ENCODE assay signal across 8 cellular contexts in genomic region chr6:135497412-135498177, GRCh38. TPM values are rescaled to one million over a fixed set of nuclear protein-coding genes. Genes with fewer than 3 reads are reported as not detected.
DNase-seq lines count a peak whose midpoint lies in the region; ATAC-seq and TF ChIP-seq lines count a peak whose summit lies in the region.

TSS of gene AHI1 (minus strand) at chr6:135497740. CDS start at chr6:135492237, 5,503 bp downstream.

- H3K4me1 ChIP-seq in GM23338 (ENCODE audit: insufficient read depth) (peaks cover 15% of the 10 kb centered on the region), Karpas-422 (ENCODE audit: low read length) (peaks cover 21% of the 10 kb centered on the region)

- H3K36me3 Mint-ChIP-seq in GM23338 (ENCODE audit: low read depth) (peaks cover 6% of the 10 kb centered on the region), nephron progenitor cell (ENCODE audit: low read depth) (peaks cover 28% of the 10 kb centered on the region)
- H3K36me3 Mint-ChIP-seq in activated T-helper 17 cell treated with anti-CD3 and anti-CD28 coated beads, Interleukin-2, amount 50 U/mL, for 72 hours (ENCODE audit: low read depth): peaks cover 31% of the 10 kb centered on the region
- H3K36me3 Mint-ChIP-seq in stimulated activated naive CD8-positive, alpha-beta T cell treated with anti-CD3 and anti-CD28 coated beads, Interleukin-15, Interleukin-2, amounts not matched to agents 100 ng/mL and 50 ng/mL, for 24 hours (ENCODE audit: low read depth): peaks cover 35% of the 10 kb centered on the region

- no peaks in the 10 kb centered on the region for H4K20me1 ChIP-seq in GM23338 (replicated peaks; ENCODE audit: insufficient read depth)
- no peaks in the 10 kb centered on the region for H4K20me1 ChIP-seq in Karpas-422 (ENCODE audit: insufficient read depth, low read depth, low read length)

- H3K9me3 Mint-ChIP-seq in GM23338 (no peaks in the 10 kb centered on the region), nephron progenitor cell (no peaks in the 10 kb centered on the region)
- no peaks in the 10 kb centered on the region for H3K9me3 Mint-ChIP-seq in activated T-helper 17 cell treated with anti-CD3 and anti-CD28 coated beads, Interleukin-2, amount 50 U/mL, for 72 hours
- no peaks in the 10 kb centered on the region for H3K9me3 Mint-ChIP-seq in stimulated activated naive CD8-positive, alpha-beta T cell treated with anti-CD3 and anti-CD28 coated beads, Interleukin-15, Interleukin-2, amounts not matched to agents 100 ng/mL and 50 ng/mL, for 24 hours

- H3K27ac ChIP-seq in GM23338 (ENCODE audit: low read depth) (peak within 1 kb of the TSS; percentile 86), Karpas-422 (ENCODE audit: low read length) (peak within 1 kb of the TSS; percentile 38)

- ATAC-seq in GM23338: peak; percentile 96
- peak; percentile 87 for ATAC-seq in activated T-helper 17 cell treated with anti-CD3 and anti-CD28 coated beads, Interleukin-2, amount 50 U/mL, for 72 hours (replicated peaks)

- H2AFZ ChIP-seq in GM23338 (peak within 1 kb of the TSS; percentile 85), Karpas-422 (ENCODE audit: low read length) (peak within 1 kb of the TSS; percentile 93)

- H3K79me2 ChIP-seq in GM23338 (replicated peaks; ENCODE audit: insufficient read depth) (peaks cover 42% of the 10 kb centered on the region), Karpas-422 (ENCODE audit: low read length) (peaks cover 39% of the 10 kb centered on the region)

- no peaks in the 10 kb centered on the region for H3K36me3 ChIP-seq in GM23338 (ENCODE audit: insufficient read depth)
- 0 out of 2 replicates have a peak, but pooled peaks cover 4% of the 10 kb centered on the region for H3K36me3 ChIP-seq in Karpas-422 (ENCODE audit: insufficient read depth, low read length)

- H3K9me2 ChIP-seq in GM23338 (ENCODE audit: insufficient read depth): no peaks in the 10 kb centered on the region
- no peaks in the 10 kb centered on the region for H3K9me2 ChIP-seq in Karpas-422 (replicated peaks; ENCODE audit: insufficient read depth, low read length)

- TF ChIP-seq CTCF in GM23338 (conservative IDR thresholded peaks at IDR 0.05; ENCODE audit: low read depth in 2 of 2) (no peak; a peak in 1 of 4 replicates), fibroblast of the aortic adventitia (IDR thresholded peaks at IDR 0.05; ENCODE audit: insufficient read depth, low read length) (no peak), nephron progenitor cell (IDR thresholded peaks at IDR 0.05) (no peak)

- peak within 1 kb of the TSS; percentile 80 for H3K4me3 ChIP-seq in GM23338
- peak within 1 kb of the TSS; percentile 75 for H3K4me3 ChIP-seq in Karpas-422 (ENCODE audit: low read length)
- H3K4me3 ChIP-seq in fibroblast of the aortic adventitia (ENCODE audit: low read depth, low read length): peak within 1 kb of the TSS; percentile 85

- H3K4me2 ChIP-seq in GM23338 (peak within 1 kb of the TSS; percentile 77), Karpas-422 (ENCODE audit: low read depth, low read length, poor library complexity, severe bottlenecking) (peak within 1 kb of the TSS; percentile 79)

- peak; percentile 96 for DNase-seq in ELR (ENCODE audit: low read depth)
- DNase-seq in GM23338 (ENCODE audit: low spot score): peak; percentile 95
- DNase-seq in Karpas-422: peak; percentile 95
- DNase-seq in RPMI8226: peak; percentile 93
- peak; percentile 89 for DNase-seq in fibroblast of the aortic adventitia (ENCODE audit: low read depth)
- DNase-seq in nephron progenitor cell: peak; percentile 95

- H3K27ac Mint-ChIP-seq in GM23338: peak within 1 kb of the TSS; percentile 48
- H3K27ac Mint-ChIP-seq in activated T-helper 17 cell treated with anti-CD3 and anti-CD28 coated beads, Interleukin-2, amount 50 U/mL, for 72 hours: no peak within 1 kb of the TSS
- H3K27ac Mint-ChIP-seq in nephron progenitor cell: peak within 1 kb of the TSS; percentile 83
- H3K27ac Mint-ChIP-seq in stimulated activated naive CD8-positive, alpha-beta T cell treated with anti-CD3 and anti-CD28 coated beads, Interleukin-15, Interleukin-2, amounts not matched to agents 100 ng/mL and 50 ng/mL, for 24 hours: peak within 1 kb of the TSS; percentile 50

- H3K27me3 ChIP-seq in GM23338 (ENCODE audit: insufficient read depth): no peaks in the 10 kb centered on the region
- no peaks in the 10 kb centered on the region for H3K27me3 ChIP-seq in Karpas-422 (ENCODE audit: low read length)

- H3K4me1 Mint-ChIP-seq in GM23338 (peaks cover 4% of the 10 kb centered on the region; the same call in 2 of the 3 replicates), nephron progenitor cell (peaks cover 19% of the 10 kb centered on the region)
- H3K4me1 Mint-ChIP-seq in activated T-helper 17 cell treated with anti-CD3 and anti-CD28 coated beads, Interleukin-2, amount 50 U/mL, for 72 hours: peaks cover 5% of the 10 kb centered on the region
- peaks cover 25% of the 10 kb centered on the region for H3K4me1 Mint-ChIP-seq in stimulated activated naive CD8-positive, alpha-beta T cell treated with anti-CD3 and anti-CD28 coated beads, Interleukin-15, Interleukin-2, amounts not matched to agents 100 ng/mL and 50 ng/mL, for 24 hours (ENCODE audit: low read depth)

- H3K9me3 ChIP-seq in Karpas-422 (ENCODE audit: low read length): no peaks in the 10 kb centered on the region

- H3K9ac ChIP-seq in Karpas-422 (ENCODE audit: low read length): peak within 1 kb of the TSS; percentile 77

- H3K27me3 Mint-ChIP-seq in GM23338 (ENCODE audit: insufficient read depth, low read depth, poor library complexity) (peaks cover 2% of the 10 kb centered on the region), nephron progenitor cell (ENCODE audit: low read depth, poor library complexity) (no peaks in the 10 kb centered on the region)
- H3K27me3 Mint-ChIP-seq in activated T-helper 17 cell treated with anti-CD3 and anti-CD28 coated beads, Interleukin-2, amount 50 U/mL, for 72 hours: no peaks in the 10 kb centered on the region
- H3K27me3 Mint-ChIP-seq in stimulated activated naive CD8-positive, alpha-beta T cell treated with anti-CD3 and anti-CD28 coated beads, Interleukin-15, Interleukin-2, amounts not matched to agents 100 ng/mL and 50 ng/mL, for 24 hours: no peaks in the 10 kb centered on the region

- no peaks in the 10 kb centered on the region for H3F3A ChIP-seq in GM23338 (replicated peaks; ENCODE audit: low read depth)

- H3K4me3 Mint-ChIP-seq in GM23338 (no peak within 1 kb of the TSS; the same call in 2 of the 3 replicates), nephron progenitor cell (no peak within 1 kb of the TSS)
- no peak within 1 kb of the TSS for H3K4me3 Mint-ChIP-seq in activated T-helper 17 cell treated with anti-CD3 and anti-CD28 coated beads, Interleukin-2, amount 50 U/mL, for 72 hours
- no peak within 1 kb of the TSS for H3K4me3 Mint-ChIP-seq in stimulated activated naive CD8-positive, alpha-beta T cell treated with anti-CD3 and anti-CD28 coated beads, Interleukin-15, Interleukin-2, amounts not matched to agents 100 ng/mL and 50 ng/mL, for 24 hours

TF ChIP-seq in GM23338, 12 proteins besides CTCF, POLR2A, EP300 and RAD21:
- peak; percentile 94 for TF ChIP-seq CREB1 (CRISPR knock-in tag; IDR thresholded peaks at IDR 0.05; ENCODE audit: low read depth)
- TF ChIP-seq POLR2AphosphoS5 (IDR thresholded peaks at IDR 0.05; ENCODE audit: low read depth): peak; percentile 93
- TF ChIP-seq ZNF114 (CRISPR knock-in tag; IDR thresholded peaks at IDR 0.05): no peak
- peak; percentile 21; the same call in 1 of the 2 replicates for TF ChIP-seq ETS1 (IDR thresholded peaks at IDR 0.05)
- no peak for TF ChIP-seq ZNF331 (CRISPR knock-in tag; IDR thresholded peaks at IDR 0.05; ENCODE audit: low read depth)

RNA-seq across cellular contexts. Expression of gene AHI1, which starts in this region (rescaled TPM):
- total RNA-seq in GM23338 (2014; rRNA removed; shearing (Covaris generic)): 17.5 and 19.8 TPM in 2 replicates
- 52.4 and 72.9 TPM in 2 replicates for polyA plus RNA-seq in GM23338 (2016; fragmentation: Nextera tagmentation; extraction: Ambion mirVana)
- 9.5 and 14.1 TPM in 2 replicates for total RNA-seq in Karpas-422 (2014; rRNA removed; shearing (Covaris generic); ENCODE audit: low replicate concordance)
- total RNA-seq in activated T-helper 17 cell treated with anti-CD3 and anti-CD28 coated beads, Interleukin-2, amount 50 U/mL, for 72 hours: 10 to 100 TPM; 24.2 to 29.7 TPM
- 11.4 and 33.4 TPM in 2 replicates for total RNA-seq in fibroblast of the aortic adventitia (ENCODE audit: low replicate concordance)

Comparison
In these comparisons a context has a peak if more than half of its experiments do, and no peak if none do; other contexts are left out.
1. Peak in every context shown above with its lines: DNase-seq, ATAC-seq, H3K4me3 ChIP-seq and H3K27ac ChIP-seq.